In genomic region chr20:29298271-29298590, GRCh38 we compare ENCODE assay signal across 39 cellular contexts.
"Had no signal": no experiment of that assay in that cellular context is flagged by ENCODE, and none has a peak within 500 bp of the region (broad histone marks: within the 10 kb centered on the region; RNA-seq: fewer than 3 reads in every experiment).

No MANE protein-coding gene starts in this region.

- H3K4me1 ChIP-seq: adrenal gland, ascending aorta, body of pancreas, breast epithelium had no signal

- H3K4me3 Mint-ChIP-seq: activated naive CD4-positive, alpha-beta T cell treated with anti-CD3 and anti-CD28 coated beads for 36 hours; activated naive CD4-positive, alpha-beta T cell treated with anti-CD3 and anti-CD28 coated beads, Interleukin-2, amount 10 ng/mL, durations not matched to agents 7 days and 5 days; activated naive CD4-positive, alpha-beta T cell treated with anti-CD3 and anti-CD28 coated beads, Interleukin-2, amount 50 U/mL, for 24 hours; activated naive CD8-positive, alpha-beta T cell; activated naive CD8-positive, alpha-beta T cell treated with anti-CD3 and anti-CD28 coated beads for 36 hours; activated naive CD8-positive, alpha-beta T cell treated with anti-CD3 and anti-CD28 coated beads, Interleukin-2, amount 10 ng/mL, durations not matched to agents 7 days and 5 days; activated naive CD8-positive, alpha-beta T cell treated with anti-CD3 and anti-CD28 coated beads, Interleukin-2, amount 50 U/mL, for 24 hours; activated T-cell treated with anti-CD3 and anti-CD28 coated beads, Interleukin-2, amount 50 U/mL, for 24 hours; activated T-cell treated with anti-CD3 and anti-CD28 coated beads, Interleukin-2, amount 50 U/mL, for 4 hours; activated T-cell treated with anti-CD3 and anti-CD28 coated beads, Interleukin-2, amount 50 U/mL, for 72 hours; activated T-helper 1 cell treated with anti-CD3 and anti-CD28 coated beads, Interleukin-12 subunit alpha, Interleukin-12 subunit beta, Interleukin-2, Interleukin-4 antibody, amounts not matched to agents 30 ng/mL and 10 ng/mL and 1 ng/mL, durations not matched to agents 14 hours and 24 hours and 36 hours; activated T-helper 17 cell treated with anti-CD3 and anti-CD28 coated beads, Interleukin-2, amount 50 U/mL, for 72 hours; brain; central memory CD8-positive, alpha-beta T cell had no signal

- ATAC-seq: activated naive CD4-positive, alpha-beta T cell treated with anti-CD3 and anti-CD28 coated beads, Interleukin-2, amount 50 U/mL, for 72 hours; activated T-cell treated with anti-CD3 and anti-CD28 coated beads, Interleukin-2, amount 50 U/mL, for 72 hours; activated T-helper 17 cell treated with anti-CD3 and anti-CD28 coated beads, Interleukin-2, amount 50 U/mL, for 72 hours; body of pancreas had no signal

- H3K36me3 ChIP-seq: adrenal gland, ascending aorta, brain microvascular endothelial cell, breast epithelium, cardiac muscle cell had no signal

- H3K4me1 Mint-ChIP-seq: activated naive CD4-positive, alpha-beta T cell treated with anti-CD3 and anti-CD28 coated beads, Interleukin-2, amount 10 ng/mL, durations not matched to agents 7 days and 5 days; activated naive CD4-positive, alpha-beta T cell treated with anti-CD3 and anti-CD28 coated beads, Interleukin-2, amount 50 U/mL, for 24 hours; activated naive CD8-positive, alpha-beta T cell treated with anti-CD3 and anti-CD28 coated beads for 36 hours; activated naive CD8-positive, alpha-beta T cell treated with anti-CD3 and anti-CD28 coated beads, Interleukin-2, amount 10 ng/mL, durations not matched to agents 7 days and 5 days; activated naive CD8-positive, alpha-beta T cell treated with anti-CD3 and anti-CD28 coated beads, Interleukin-2, amount 50 U/mL, for 24 hours; activated T-helper 17 cell treated with anti-CD3 and anti-CD28 coated beads, Interleukin-2, amount 50 U/mL, for 72 hours; brain; central memory CD8-positive, alpha-beta T cell had no signal

- H3K4me3 ChIP-seq: adrenal gland, ascending aorta, body of pancreas, breast epithelium, cardiac muscle cell had no signal

- DNase-seq: activated effector memory CD4-positive, alpha-beta T cell treated with anti-CD3 and anti-CD28 coated beads, Interleukin-2, amount 50 U/mL, for 16 hours; activated effector memory CD4-positive, alpha-beta T cell treated with Interleukin-2 at 50 U/mL for 16 hours; activated gamma-delta T cell; activated gamma-delta T cell treated with Interleukin-2 at 50 U/mL for 16 hours; activated naive CD4-positive, alpha-beta T cell; activated naive CD4-positive, alpha-beta T cell treated with anti-CD3 and anti-CD28 coated beads for 36 hours; activated naive CD4-positive, alpha-beta T cell treated with anti-CD3 and anti-CD28 coated beads, Interleukin-2, amount 10 ng/mL, durations not matched to agents 7 days and 5 days; activated naive CD4-positive, alpha-beta T cell treated with anti-CD3 and anti-CD28 coated beads, Interleukin-2, amount 50 U/mL, for 16 hours; activated naive CD4-positive, alpha-beta T cell treated with Interleukin-2 at 50 U/mL for 16 hours; activated naive CD8-positive, alpha-beta T cell treated with anti-CD3 and anti-CD28 coated beads for 36 hours; activated naive CD8-positive, alpha-beta T cell treated with anti-CD3 and anti-CD28 coated beads, Interleukin-2, amount 10 ng/mL, durations not matched to agents 7 days and 5 days; activated naive CD8-positive, alpha-beta T cell treated with anti-CD3 and anti-CD28 coated beads, Interleukin-2, amount 50 U/mL, for 24 hours; activated T-cell treated with anti-CD3 and anti-CD28 coated beads, Interleukin-2, amount 50 U/mL, for 1 hour; activated T-cell treated with anti-CD3 and anti-CD28 coated beads, Interleukin-2, amount 50 U/mL, for 4 hours; activated T-cell treated with anti-CD3 and anti-CD28 coated beads, Interleukin-2, amount 50 U/mL, for 48 hours; activated T-cell treated with anti-CD3 and anti-CD28 coated beads, Interleukin-2, amount 50 U/mL, for 72 hours; amniotic stem cell; amygdala; anterior cingulate cortex; aorta; body of pancreas; brain microvascular endothelial cell; caudate nucleus; central memory CD4-positive, alpha-beta T cell; cerebellar nuclear complex had no signal

- H3K9me3 ChIP-seq: adrenal gland, body of pancreas had no signal

- FAIRE-seq: bronchial epithelial cell had no signal

- H3K27me3 Mint-ChIP-seq: activated naive CD4-positive, alpha-beta T cell treated with anti-CD3 and anti-CD28 coated beads, Interleukin-2, amount 10 ng/mL, durations not matched to agents 7 days and 5 days; activated naive CD4-positive, alpha-beta T cell treated with anti-CD3 and anti-CD28 coated beads, Interleukin-2, amount 50 U/mL, for 24 hours; activated naive CD8-positive, alpha-beta T cell; activated naive CD8-positive, alpha-beta T cell treated with anti-CD3 and anti-CD28 coated beads for 36 hours; activated naive CD8-positive, alpha-beta T cell treated with anti-CD3 and anti-CD28 coated beads, Interleukin-2, amount 10 ng/mL, durations not matched to agents 7 days and 5 days; activated naive CD8-positive, alpha-beta T cell treated with anti-CD3 and anti-CD28 coated beads, Interleukin-2, amount 50 U/mL, for 24 hours; activated T-cell treated with anti-CD3 and anti-CD28 coated beads, Interleukin-2, amount 50 U/mL, for 24 hours; activated T-helper 17 cell treated with anti-CD3 and anti-CD28 coated beads, Interleukin-2, amount 50 U/mL, for 72 hours; brain; central memory CD8-positive, alpha-beta T cell had no signal

- H3K27me3 ChIP-seq: adrenal gland, ascending aorta, body of pancreas, brain microvascular endothelial cell, breast epithelium, cardiac muscle cell had no signal

- H3K27ac Mint-ChIP-seq: activated naive CD4-positive, alpha-beta T cell treated with anti-CD3 and anti-CD28 coated beads for 36 hours; activated naive CD4-positive, alpha-beta T cell treated with anti-CD3 and anti-CD28 coated beads, Interleukin-2, amount 10 ng/mL, durations not matched to agents 7 days and 5 days; activated naive CD4-positive, alpha-beta T cell treated with anti-CD3 and anti-CD28 coated beads, Interleukin-2, amount 50 U/mL, for 24 hours; activated naive CD4-positive, alpha-beta T cell treated with anti-CD3 and anti-CD28 coated beads, Interleukin-2, amount 50 U/mL, for 72 hours; activated naive CD8-positive, alpha-beta T cell; activated naive CD8-positive, alpha-beta T cell treated with anti-CD3 and anti-CD28 coated beads for 36 hours; activated naive CD8-positive, alpha-beta T cell treated with anti-CD3 and anti-CD28 coated beads, Interleukin-2, amount 10 ng/mL, durations not matched to agents 7 days and 5 days; activated naive CD8-positive, alpha-beta T cell treated with anti-CD3 and anti-CD28 coated beads, Interleukin-2, amount 50 U/mL, for 24 hours; activated T-cell treated with anti-CD3 and anti-CD28 coated beads, Interleukin-2, amount 50 U/mL, for 24 hours; activated T-cell treated with anti-CD3 and anti-CD28 coated beads, Interleukin-2, amount 50 U/mL, for 72 hours; activated T-helper 1 cell treated with anti-CD3 and anti-CD28 coated beads, Interleukin-12 subunit alpha, Interleukin-12 subunit beta, Interleukin-2, Interleukin-4 antibody, amounts not matched to agents 30 ng/mL and 10 ng/mL and 1 ng/mL, durations not matched to agents 14 hours and 24 hours and 36 hours; activated T-helper 17 cell treated with anti-CD3 and anti-CD28 coated beads, Interleukin-2, amount 50 U/mL, for 72 hours; activated T-helper 2 cell treated with anti-CD3 and anti-CD28 coated beads, Interferon-gamma antibody, Interleukin-2, Interleukin-4, amounts not matched to agents 10 μg/mL and 5 μg/mL and 100 μg/mL, durations not matched to agents 14 hours and 24 hours and 36 hours; brain had no signal

- H3K27ac ChIP-seq: adrenal gland, ascending aorta, body of pancreas, brain microvascular endothelial cell, breast epithelium, cardiac muscle cell had no signal
